1 cellular context compared by ENCODE assay signal in genomic region chr10:110793128-110793812, GRCh38.
TF ChIP-seq lines count a peak whose summit lies in the region.

No MANE protein-coding gene starts in this region.

TF ChIP-seq in liver, 16 proteins besides CTCF, POLR2A, EP300 and RAD21 (continued from another document):
- TF ChIP-seq, protein P1, sequence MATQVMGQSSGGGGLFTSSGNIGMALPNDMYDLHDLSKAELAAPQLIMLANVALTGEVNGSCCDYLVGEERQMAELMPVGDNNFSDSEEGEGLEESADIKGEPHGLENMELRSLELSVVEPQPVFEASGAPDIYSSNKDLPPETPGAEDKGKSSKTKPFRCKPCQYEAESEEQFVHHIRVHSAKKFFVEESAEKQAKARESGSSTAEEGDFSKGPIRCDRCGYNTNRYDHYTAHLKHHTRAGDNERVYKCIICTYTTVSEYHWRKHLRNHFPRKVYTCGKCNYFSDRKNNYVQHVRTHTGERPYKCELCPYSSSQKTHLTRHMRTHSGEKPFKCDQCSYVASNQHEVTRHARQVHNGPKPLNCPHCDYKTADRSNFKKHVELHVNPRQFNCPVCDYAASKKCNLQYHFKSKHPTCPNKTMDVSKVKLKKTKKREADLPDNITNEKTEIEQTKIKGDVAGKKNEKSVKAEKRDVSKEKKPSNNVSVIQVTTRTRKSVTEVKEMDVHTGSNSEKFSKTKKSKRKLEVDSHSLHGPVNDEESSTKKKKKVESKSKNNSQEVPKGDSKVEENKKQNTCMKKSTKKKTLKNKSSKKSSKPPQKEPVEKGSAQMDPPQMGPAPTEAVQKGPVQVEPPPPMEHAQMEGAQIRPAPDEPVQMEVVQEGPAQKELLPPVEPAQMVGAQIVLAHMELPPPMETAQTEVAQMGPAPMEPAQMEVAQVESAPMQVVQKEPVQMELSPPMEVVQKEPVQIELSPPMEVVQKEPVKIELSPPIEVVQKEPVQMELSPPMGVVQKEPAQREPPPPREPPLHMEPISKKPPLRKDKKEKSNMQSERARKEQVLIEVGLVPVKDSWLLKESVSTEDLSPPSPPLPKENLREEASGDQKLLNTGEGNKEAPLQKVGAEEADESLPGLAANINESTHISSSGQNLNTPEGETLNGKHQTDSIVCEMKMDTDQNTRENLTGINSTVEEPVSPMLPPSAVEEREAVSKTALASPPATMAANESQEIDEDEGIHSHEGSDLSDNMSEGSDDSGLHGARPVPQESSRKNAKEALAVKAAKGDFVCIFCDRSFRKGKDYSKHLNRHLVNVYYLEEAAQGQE (IDR thresholded peaks at IDR 0.05) = no peak
- no peak for TF ChIP-seq HNF4G (IDR thresholded peaks at IDR 0.05)
- TF ChIP-seq, protein P2, sequence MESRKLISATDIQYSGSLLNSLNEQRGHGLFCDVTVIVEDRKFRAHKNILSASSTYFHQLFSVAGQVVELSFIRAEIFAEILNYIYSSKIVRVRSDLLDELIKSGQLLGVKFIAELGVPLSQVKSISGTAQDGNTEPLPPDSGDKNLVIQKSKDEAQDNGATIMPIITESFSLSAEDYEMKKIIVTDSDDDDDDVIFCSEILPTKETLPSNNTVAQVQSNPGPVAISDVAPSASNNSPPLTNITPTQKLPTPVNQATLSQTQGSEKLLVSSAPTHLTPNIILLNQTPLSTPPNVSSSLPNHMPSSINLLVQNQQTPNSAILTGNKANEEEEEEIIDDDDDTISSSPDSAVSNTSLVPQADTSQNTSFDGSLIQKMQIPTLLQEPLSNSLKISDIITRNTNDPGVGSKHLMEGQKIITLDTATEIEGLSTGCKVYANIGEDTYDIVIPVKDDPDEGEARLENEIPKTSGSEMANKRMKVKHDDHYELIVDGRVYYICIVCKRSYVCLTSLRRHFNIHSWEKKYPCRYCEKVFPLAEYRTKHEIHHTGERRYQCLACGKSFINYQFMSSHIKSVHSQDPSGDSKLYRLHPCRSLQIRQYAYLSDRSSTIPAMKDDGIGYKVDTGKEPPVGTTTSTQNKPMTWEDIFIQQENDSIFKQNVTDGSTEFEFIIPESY (IDR thresholded peaks at IDR 0.05) = no peak
TF ChIP-seq in liver: peak in this region for 5.
